1 cellular context compared by ENCODE assay signal in genomic region chr11:103091441-103091809, GRCh38.
TF ChIP-seq lines count a peak whose summit lies in the region.

No MANE protein-coding gene starts in this region.

TF ChIP-seq in HCT116, 20 proteins besides CTCF, POLR2A, EP300 and RAD21 (continued from another document):
- no peak for TF ChIP-seq REST (IDR thresholded peaks at IDR 0.05; ENCODE audit: low read depth)
- no peak for TF ChIP-seq EZH2phosphoT487 (IDR thresholded peaks at IDR 0.05; ENCODE audit: borderline replicate concordance)
- no peak for TF ChIP-seq SP1 (IDR thresholded peaks at IDR 0.05; ENCODE audit: low read depth)
- no peak for TF ChIP-seq CEBPB (IDR thresholded peaks at IDR 0.05; ENCODE audit: low read depth)
- TF ChIP-seq POLR2AphosphoS5 (IDR thresholded peaks at IDR 0.05; ENCODE audit: low read depth, low read length), result no peak
- TF ChIP-seq SIN3A (IDR thresholded peaks at IDR 0.05; ENCODE audit: low read depth), result no peak
- TF ChIP-seq TCF7L2 (IDR thresholded peaks at IDR 0.05; ENCODE audit: borderline replicate concordance, extremely low read depth, insufficient read depth, insufficient read length), result no peak
- no peak for TF ChIP-seq ZNF274 (IDR thresholded peaks at IDR 0.05; ENCODE audit: low read depth, low read length)
- no peak for TF ChIP-seq CBX3 (IDR thresholded peaks at IDR 0.05; ENCODE audit: low read depth)
- TF ChIP-seq ZFX (IDR thresholded peaks at IDR 0.05), result no peak
- TF ChIP-seq FOSL1 (IDR thresholded peaks at IDR 0.05; ENCODE audit: low read depth), result no peak
- TF ChIP-seq JUND (IDR thresholded peaks at IDR 0.05), result no peak
